In genomic region chr2:26482211-26483026, GRCh38 we compare ENCODE assay signal across 1 cellular context.
TF ChIP-seq lines count a peak whose summit lies in the region.

No MANE protein-coding gene starts in this region.

TF ChIP-seq in H1, 55 proteins besides CTCF, POLR2A, EP300 and RAD21 (continued from another document):
- no peak for TF ChIP-seq JUN (IDR thresholded peaks at IDR 0.05; ENCODE audit: low read depth, low read length)
- TF ChIP-seq CTBP2 (IDR thresholded peaks at IDR 0.05; ENCODE audit: borderline replicate concordance, insufficient read depth, insufficient read length, low read length) = no peak
- no peak for TF ChIP-seq RNF2 (IDR thresholded peaks at IDR 0.05; ENCODE audit: borderline replicate concordance, low read depth, low read length, missing control alignments, poor library complexity, severe bottlenecking)
- no peak for TF ChIP-seq KDM4A (IDR thresholded peaks at IDR 0.05; ENCODE audit: low read depth, low read length, severe bottlenecking)
